In the genomic region with DNA sequence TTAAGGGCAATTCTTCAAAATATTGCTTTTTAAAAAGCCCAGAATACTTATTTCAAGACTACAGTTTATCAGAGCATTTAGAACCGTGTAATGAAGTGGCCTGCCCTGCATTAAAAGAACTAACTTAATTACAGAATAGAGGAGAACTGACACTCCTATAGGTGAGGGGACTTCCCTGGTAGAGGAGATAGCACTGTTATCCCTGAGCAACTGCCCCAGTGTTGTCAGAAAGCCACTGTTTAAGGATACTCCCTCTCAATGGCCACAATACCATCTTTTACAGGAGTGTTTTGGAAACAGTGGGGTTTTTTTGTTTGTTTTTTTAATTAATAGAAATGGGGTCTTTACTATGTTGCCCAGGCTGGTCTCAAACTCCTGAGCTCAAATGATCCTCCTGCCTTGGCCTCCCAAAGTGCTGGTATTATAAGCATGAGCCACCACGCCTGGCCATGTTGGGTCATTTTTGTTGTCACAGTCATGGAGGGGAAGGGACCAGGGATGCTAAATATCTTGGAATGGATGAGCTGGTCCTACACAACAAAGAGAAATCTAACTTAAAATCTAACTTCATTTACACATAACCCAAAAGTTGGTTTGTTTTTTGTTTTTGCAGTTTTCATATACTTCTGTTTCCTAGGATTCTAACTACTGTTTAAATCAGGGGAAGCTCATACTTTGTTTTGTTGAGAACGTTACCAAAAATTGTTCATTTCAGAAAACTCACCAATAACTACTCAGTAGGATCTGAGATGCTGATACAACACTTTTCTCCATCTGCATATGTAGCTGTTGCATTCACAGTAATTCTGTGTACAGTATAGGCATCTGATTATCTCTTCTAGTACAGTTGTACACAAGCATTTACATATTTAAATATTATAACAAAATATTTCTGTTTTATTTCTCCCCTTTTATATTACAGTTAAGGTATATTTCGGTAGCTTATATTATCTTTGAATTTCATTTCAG, we compare ENCODE assay signal across 1 cellular context.
TF ChIP-seq lines count a peak whose summit lies in the region.

No MANE protein-coding gene starts in this region.

TF ChIP-seq in HCT116, 20 proteins besides CTCF, POLR2A, EP300 and RAD21 (continued from another document):
- TF ChIP-seq, protein P1, sequence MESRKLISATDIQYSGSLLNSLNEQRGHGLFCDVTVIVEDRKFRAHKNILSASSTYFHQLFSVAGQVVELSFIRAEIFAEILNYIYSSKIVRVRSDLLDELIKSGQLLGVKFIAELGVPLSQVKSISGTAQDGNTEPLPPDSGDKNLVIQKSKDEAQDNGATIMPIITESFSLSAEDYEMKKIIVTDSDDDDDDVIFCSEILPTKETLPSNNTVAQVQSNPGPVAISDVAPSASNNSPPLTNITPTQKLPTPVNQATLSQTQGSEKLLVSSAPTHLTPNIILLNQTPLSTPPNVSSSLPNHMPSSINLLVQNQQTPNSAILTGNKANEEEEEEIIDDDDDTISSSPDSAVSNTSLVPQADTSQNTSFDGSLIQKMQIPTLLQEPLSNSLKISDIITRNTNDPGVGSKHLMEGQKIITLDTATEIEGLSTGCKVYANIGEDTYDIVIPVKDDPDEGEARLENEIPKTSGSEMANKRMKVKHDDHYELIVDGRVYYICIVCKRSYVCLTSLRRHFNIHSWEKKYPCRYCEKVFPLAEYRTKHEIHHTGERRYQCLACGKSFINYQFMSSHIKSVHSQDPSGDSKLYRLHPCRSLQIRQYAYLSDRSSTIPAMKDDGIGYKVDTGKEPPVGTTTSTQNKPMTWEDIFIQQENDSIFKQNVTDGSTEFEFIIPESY (IDR thresholded peaks at IDR 0.05; ENCODE audit: extremely low read depth, insufficient replicate concordance, low read length), result no peak
- TF ChIP-seq SP1 (IDR thresholded peaks at IDR 0.05; ENCODE audit: low read depth), result no peak
- TF ChIP-seq ELF1 (IDR thresholded peaks at IDR 0.05; ENCODE audit: borderline replicate concordance, low read depth), result no peak
- TF ChIP-seq YY1 (IDR thresholded peaks at IDR 0.05; ENCODE audit: extremely low read depth, insufficient replicate concordance, low read depth, low read length), result no peak
- TF ChIP-seq SIN3A (IDR thresholded peaks at IDR 0.05; ENCODE audit: low read depth), result no peak
- no peak for TF ChIP-seq EZH2phosphoT487 (IDR thresholded peaks at IDR 0.05; ENCODE audit: borderline replicate concordance)
- TF ChIP-seq, protein P2, sequence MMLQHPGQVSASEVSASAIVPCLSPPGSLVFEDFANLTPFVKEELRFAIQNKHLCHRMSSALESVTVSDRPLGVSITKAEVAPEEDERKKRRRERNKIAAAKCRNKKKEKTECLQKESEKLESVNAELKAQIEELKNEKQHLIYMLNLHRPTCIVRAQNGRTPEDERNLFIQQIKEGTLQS (IDR thresholded peaks at IDR 0.05), result no peak
